Comparison of ENCODE assay signal across 22 cellular contexts in genomic region chr9:22354699-22355384, GRCh38.
DNase-seq lines count a peak whose midpoint lies in the region; TF ChIP-seq lines count a peak whose summit lies in the region.
"Had no signal": no experiment of that assay in that cellular context is flagged by ENCODE, and none has a peak within 500 bp of the region (broad histone marks: within the 10 kb centered on the region; RNA-seq: fewer than 3 reads in every experiment).

No MANE protein-coding gene starts in this region.

- no TSS peak for BruUV-seq in PC-9 (replicated peaks; lab: Mats Ljungman, UMichigan)

- H3K27me3 ChIP-seq in PC-9 (ENCODE audit: insufficient read depth, low read depth): no peaks in the 10 kb centered on the region
- H3K27me3 ChIP-seq in osteoblast (ENCODE audit: insufficient read depth, low read length): no peaks in the 10 kb centered on the region
- no peaks in the 10 kb centered on the region for H3K27me3 ChIP-seq in breast epithelium

- H2AFZ ChIP-seq in PC-9 (no peak overlapping the region), osteoblast (ENCODE audit: low read length) (no peak overlapping the region)
- H2AFZ ChIP-seq: GM23338 had no signal

- peak overlapping the region; percentile 40 for H3K4me3 ChIP-seq in PC-9
- no peak overlapping the region for H3K4me3 ChIP-seq in osteoblast (ENCODE audit: insufficient read depth, low read length)
- H3K4me3 ChIP-seq in breast epithelium: no peak overlapping the region
- H3K4me3 ChIP-seq: GM23338, HAP-1, SK-N-MC had no signal

- H3K27ac ChIP-seq in PC-9: no peak overlapping the region
- H3K27ac ChIP-seq in osteoblast (ENCODE audit: low read depth, low read length): no peak overlapping the region
- no peak overlapping the region for H3K27ac ChIP-seq in breast epithelium
- H3K27ac ChIP-seq: C4-2B, KMS-11, SK-N-MC had no signal

- DNase-seq in LHCN-M2 (ENCODE audit: low read depth) (peak; percentile 40), PC-9 (no peak), astrocyte of the hippocampus (ENCODE audit: low read depth, low spot score) (peak; percentile 10), osteoblast (ENCODE audit: insufficient read length, low spot score, missing footprints) (peak; percentile 13), CD14-positive monocyte (ENCODE audit: low spot score) (no peak), NCI-H345 treated with DMSO at 0.1 percent for 48 hours (lab: John Stamatoyannopoulos, UW; ENCODE audit: unreplicated experiment) (no peak), NCI-H2227 treated with DMSO at 0.1 percent for 48 hours (lab: John Stamatoyannopoulos, UW) (no peak), breast epithelium (ENCODE audit: low spot score in 2 of 2) (no peak)
- DNase-seq: GDM1; NCI-H1417; NCI-H1694 treated with DMSO at 0.1 percent for 48 hours; NCI-H2081 treated with DMSO at 0.1 percent for 48 hours; NCI-H510A treated with DMSO at 0.1 percent for 48 hours; NCI-H748 treated with DMSO at 0.1 percent for 48 hours; NK-92 treated with Interleukin-12 subunit alpha and Interleukin-12 subunit beta, amount 100 ng/mL, for 24 hours; SHP77; SW 1271 had no signal

- no peaks in the 10 kb centered on the region for H3K4me1 Mint-ChIP-seq in CD14-positive monocyte
- H3K4me1 Mint-ChIP-seq: GM23338 had no signal

- no peaks in the 10 kb centered on the region for H3F3A ChIP-seq in PC-9 (ENCODE audit: insufficient read depth, low read depth)

- TF ChIP-seq CTCF in PC-9 (conservative IDR thresholded peaks at IDR 0.05): no peak
- TF ChIP-seq CTCF in osteoblast (IDR thresholded peaks at IDR 0.05; ENCODE audit: extremely low read depth, low read depth, low read length): no peak
- TF ChIP-seq CTCF in CD14-positive monocyte (IDR thresholded peaks at IDR 0.05): no peak
- no peak for TF ChIP-seq CTCF in breast epithelium (IDR thresholded peaks at IDR 0.05)

- H3K4me1 ChIP-seq in PC-9 (replicated peaks; ENCODE audit: insufficient read depth) (no peaks in the 10 kb centered on the region), osteoblast (ENCODE audit: insufficient read depth, low read length) (no peaks in the 10 kb centered on the region), breast epithelium (no peaks in the 10 kb centered on the region)
- H3K4me1 ChIP-seq: HAP-1 had no signal

- H3K9me3 ChIP-seq in PC-9 (ENCODE audit: insufficient read depth, low read depth) (peaks cover 16% of the 10 kb centered on the region; the same call in 1 of the 2 replicates), osteoblast (ENCODE audit: low read depth, low read length) (no peaks in the 10 kb centered on the region), breast epithelium (no peaks in the 10 kb centered on the region)
- H3K9me3 ChIP-seq: HAP-1 had no signal

- H4K20me1 ChIP-seq in PC-9 (ENCODE audit: insufficient read depth) (no peaks in the 10 kb centered on the region), osteoblast (ENCODE audit: insufficient read depth, low read length) (no peaks in the 10 kb centered on the region)

- intact Hi-C loops in PC-9 (cut with micrococcal nuclease; ENCODE audit: unreplicated experiment) (no loop called here), CD14-positive monocyte (cut with micrococcal nuclease) (no loop called here), breast epithelium (cut with DNase I; ENCODE audit: low total_unique reads) (no loop called here)

- POLR2A ChIA-PET in PC-9 (lab: Charles Lee; ENCODE audit: unreplicated experiment): no interaction called here

- TF ChIP-seq POLR2A in breast epithelium (IDR thresholded peaks at IDR 0.05): no peak

- no peak overlapping the region for H3K27ac Mint-ChIP-seq in CD14-positive monocyte
- H3K27ac Mint-ChIP-seq: GM23338 had no signal

- H3K79me2 ChIP-seq in PC-9 (ENCODE audit: low read depth): no peaks in the 10 kb centered on the region
- no peaks in the 10 kb centered on the region for H3K79me2 ChIP-seq in osteoblast (ENCODE audit: insufficient read depth, low read length)

- H3K9me2 ChIP-seq in PC-9 (ENCODE audit: insufficient read depth): no peaks in the 10 kb centered on the region

- CTCF ChIA-PET in PC-9 (lab: Charles Lee): no interaction called here

- peaks cover 0 to 12% (median 2%) of the 10 kb centered on the region in 7 donors for H3K9me3 Mint-ChIP-seq in CD14-positive monocyte

- peak overlapping the region; percentile 38; the same call in 1 of the 2 replicates for H3K4me2 ChIP-seq in PC-9
- no peak overlapping the region for H3K4me2 ChIP-seq in osteoblast (ENCODE audit: insufficient read depth, low read length)
- H3K4me2 ChIP-seq: GM23338, KMS-11 had no signal

- no peaks in the 10 kb centered on the region for H3K36me3 Mint-ChIP-seq in CD14-positive monocyte

- no peaks in the 10 kb centered on the region for H3K36me3 ChIP-seq in PC-9 (ENCODE audit: low read depth)
- no peaks in the 10 kb centered on the region for H3K36me3 ChIP-seq in osteoblast (ENCODE audit: insufficient read depth, low read length)
- H3K36me3 ChIP-seq in breast epithelium: no peaks in the 10 kb centered on the region
- H3K36me3 ChIP-seq: HAP-1 had no signal

- H3K27me3 Mint-ChIP-seq in CD14-positive monocyte (ENCODE audit: low read depth in 3 of 3): no peaks in the 10 kb centered on the region

- H3K4me3 Mint-ChIP-seq in CD14-positive monocyte: no peak overlapping the region
- H3K4me3 Mint-ChIP-seq: GM23338 had no signal

Comparison
In these comparisons a context has a peak if more than half of its experiments do, and no peak if none do; other contexts are left out.
1. DNase-seq: peak in LHCN-M2 (single experiment), astrocyte of the hippocampus (single experiment) and osteoblast (single experiment); none in PC-9 (0 of 2), CD14-positive monocyte (single experiment), NCI-H345 treated with DMSO at 0.1 percent for 48 hours (single experiment), NCI-H2227 treated with DMSO at 0.1 percent for 48 hours (single experiment) and breast epithelium (0 of 2).